9 cellular contexts compared by ENCODE assay signal in genomic region chr19:7637374-7638256, GRCh38. TPM values are rescaled to one million over a fixed set of nuclear protein-coding genes. Genes with fewer than 3 reads are reported as not detected.
A peak's percentile ranks its signal among the peaks of the same experiment; 100 is the strongest.
DNase-seq lines count a peak whose midpoint lies in the region; ATAC-seq and TF ChIP-seq lines count a peak whose summit lies in the region.
"Had no signal": no experiment of that assay in that cellular context is flagged by ENCODE, and none has a peak within 500 bp of the region (broad histone marks: within the 10 kb centered on the region; RNA-seq: fewer than 3 reads in every experiment).

No MANE protein-coding gene starts in this region.

- H3K9me3 ChIP-seq in RWPE2 (ENCODE audit: severe bottlenecking) = no peaks in the 10 kb centered on the region
- H3K9me3 ChIP-seq in neural cell (ENCODE audit: low read length) = no peaks in the 10 kb centered on the region

- TF ChIP-seq EP300 in neural cell (conservative IDR thresholded peaks at IDR 0.05; ENCODE audit: poor library complexity, severe bottlenecking) = no peak

- no peaks in the 10 kb centered on the region for H3K4me1 ChIP-seq in GM23338 (ENCODE audit: insufficient read depth)
- H3K4me1 ChIP-seq in RWPE2 (ENCODE audit: insufficient read depth, poor library complexity, severe bottlenecking) = peaks cover 3% of the 10 kb centered on the region

- POLR2A ChIA-PET in BJ (lab: Charles Lee) = no interaction called here

- no peak overlapping the region for H3K27ac Mint-ChIP-seq in GM23338

- no peaks in the 10 kb centered on the region for H3K9me2 ChIP-seq in GM23338 (ENCODE audit: insufficient read depth)
- no peaks in the 10 kb centered on the region for H3K9me2 ChIP-seq in neural cell (ENCODE audit: insufficient read depth, low read length)

- H3K4me2 ChIP-seq in GM23338 (peak overlapping the region; percentile 84), neural cell (ENCODE audit: low read length) (no peak overlapping the region)

- no peak overlapping the region for H3K9ac ChIP-seq in neural cell (ENCODE audit: low read length)

- H2AFZ ChIP-seq in GM23338 (peak overlapping the region; percentile 47; the same call in 1 of the 2 replicates), neural cell (ENCODE audit: low read depth, low read length) (no peak overlapping the region)

- no peaks in the 10 kb centered on the region; the same call in 2 of the 3 replicates for H3K4me1 Mint-ChIP-seq in GM23338

- H3K27ac ChIP-seq in GM23338 (ENCODE audit: low read depth) = no peak overlapping the region
- H3K27ac ChIP-seq in RWPE2 (ENCODE audit: poor library complexity, severe bottlenecking) = peak overlapping the region; percentile 22
- no peak overlapping the region for H3K27ac ChIP-seq in neural cell (ENCODE audit: low read length)

- peak; percentile 16 for ATAC-seq in GM23338
- ATAC-seq in RWPE2 (ENCODE audit: low read depth) = peak; percentile 32; the same call in 1 of the 3 replicates
- no peak for ATAC-seq in GM21447 (IDR thresholded peaks at IDR 0.05; ENCODE audit: unreplicated experiment)

- no peaks in the 10 kb centered on the region; the same call in 1 of the 2 replicates for H4K20me1 ChIP-seq in GM23338 (replicated peaks; ENCODE audit: insufficient read depth)
- no peaks in the 10 kb centered on the region for H4K20me1 ChIP-seq in neural cell (ENCODE audit: insufficient read depth)

- DNase-seq in BJ (ENCODE audit: low read depth) = no peak
- DNase-seq in GM23338 (ENCODE audit: low spot score) = no peak
- DNase-seq in RWPE2 (ENCODE audit: low spot score) = no peak
- no peak for DNase-seq in epithelial cell of proximal tubule (ENCODE audit: low read depth)
- DNase-seq in SK-N-DZ (ENCODE audit: low spot score) = no peak
- DNase-seq in retina = no peak

- no peaks in the 10 kb centered on the region for H3K36me3 Mint-ChIP-seq in GM23338 (ENCODE audit: low read depth)

- H3K27me3 Mint-ChIP-seq in GM23338 (ENCODE audit: insufficient read depth, low read depth, poor library complexity) = peaks cover 21% of the 10 kb centered on the region

- H3K27me3 ChIP-seq in BJ (ENCODE audit: control insufficient read depth, insufficient read depth, low read length) (no peaks in the 10 kb centered on the region), GM23338 (ENCODE audit: insufficient read depth) (peaks cover 24% of the 10 kb centered on the region), RWPE2 (ENCODE audit: insufficient read depth, poor library complexity, severe bottlenecking) (no peaks in the 10 kb centered on the region), neural cell (ENCODE audit: insufficient read depth, low read depth, low read length) (peaks cover 20% of the 10 kb centered on the region)

- H3K79me2 ChIP-seq in GM23338 (replicated peaks; ENCODE audit: insufficient read depth) (no peaks in the 10 kb centered on the region), neural cell (replicated peaks; ENCODE audit: insufficient read depth, low read length) (no peaks in the 10 kb centered on the region)

- peak overlapping the region; percentile 75 for H3K4me3 Mint-ChIP-seq in GM23338

- H3K4me3 ChIP-seq in BJ (ENCODE audit: low read depth, low read length) = peak overlapping the region; percentile 57
- peak overlapping the region; percentile 81 for H3K4me3 ChIP-seq in GM23338
- peak overlapping the region; percentile 79 for H3K4me3 ChIP-seq in RWPE2 (ENCODE audit: severe bottlenecking)
- peak overlapping the region; percentile 96 for H3K4me3 ChIP-seq in epithelial cell of proximal tubule (ENCODE audit: low read depth, low read length)
- peak overlapping the region; percentile 28 for H3K4me3 ChIP-seq in neural cell (ENCODE audit: low read length)

- no peak for TF ChIP-seq CTCF in BJ (IDR thresholded peaks at IDR 0.05; ENCODE audit: insufficient read depth, low read depth, low read length)
- TF ChIP-seq CTCF in GM23338 (conservative IDR thresholded peaks at IDR 0.05; ENCODE audit: low read depth in 2 of 2) = no peak
- TF ChIP-seq CTCF in RWPE2 (IDR thresholded peaks at IDR 0.05; ENCODE audit: poor library complexity, severe bottlenecking) = no peak
- TF ChIP-seq CTCF in epithelial cell of proximal tubule (conservative IDR thresholded peaks at IDR 0.05; ENCODE audit: low read depth, low read length) = no peak
- TF ChIP-seq CTCF in neural cell (IDR thresholded peaks at IDR 0.05; ENCODE audit: poor library complexity, severe bottlenecking) = no peak

- H3K36me3 ChIP-seq in BJ (ENCODE audit: control insufficient read depth, insufficient read depth, low read length) (peaks cover under 1% of the 10 kb centered on the region), GM23338 (ENCODE audit: insufficient read depth) (no peaks in the 10 kb centered on the region), RWPE2 (ENCODE audit: low read depth) (no peaks in the 10 kb centered on the region; the same call in 1 of the 2 replicates), neural cell (ENCODE audit: insufficient read depth, low read length) (no peaks in the 10 kb centered on the region)

- TF ChIP-seq RAD21 in neural cell (conservative IDR thresholded peaks at IDR 0.05) = no peak

- CTCF ChIA-PET in BJ (lab: Yijun Ruan, JAX) = interaction anchor here (1.2 to 2.8 kb wide), 3 partner anchors 13 to 162 kb away, joined by 3 to 15 read pairs (median 4); partner anchors contain the start of gene TRAPPC5

- no peaks in the 10 kb centered on the region; the same call in 2 of the 3 replicates for H3K9me3 Mint-ChIP-seq in GM23338

- peaks cover 9% of the 10 kb centered on the region for H3F3A ChIP-seq in GM23338 (replicated peaks; ENCODE audit: low read depth)
- H3F3A ChIP-seq in neural cell (ENCODE audit: insufficient read depth, low read length, poor library complexity, severe bottlenecking) = no peaks in the 10 kb centered on the region

TF ChIP-seq in GM23338, 12 proteins besides CTCF, POLR2A, EP300 and RAD21:
- no peak for TF ChIP-seq ZNF331 (CRISPR knock-in tag; IDR thresholded peaks at IDR 0.05; ENCODE audit: low read depth)
TF ChIP-seq in GM23338: peak in this region for 0.

TF ChIP-seq in neural cell, 6 proteins besides CTCF, POLR2A, EP300 and RAD21 (continues in another document):
- no peak for TF ChIP-seq POLR2AphosphoS5 (IDR thresholded peaks at IDR 0.05)
- TF ChIP-seq EZH2 (IDR thresholded peaks at IDR 0.05; ENCODE audit: borderline replicate concordance, insufficient read depth, low read length, poor library complexity, severe bottlenecking) = no peak
- TF ChIP-seq TAF1 (IDR thresholded peaks at IDR 0.05; ENCODE audit: low read depth) = no peak
- no peak for TF ChIP-seq MXI1 (conservative IDR thresholded peaks at IDR 0.05; ENCODE audit: poor library complexity, severe bottlenecking)
- no peak for TF ChIP-seq SMC3 (conservative IDR thresholded peaks at IDR 0.05; ENCODE audit: poor library complexity)

RNA-seq across cellular contexts. Expression of gene STXBP2, which starts 0.7 kb away (rescaled TPM):
- 28.6 and 39.4 TPM in 2 replicates for polyA plus RNA-seq in BJ (2011; rRNA removed)
- 39.9 and 55.0 TPM in 2 replicates for polyA minus RNA-seq in BJ (2011; rRNA and poly(A)+ RNA removed)
- total RNA-seq in GM23338 (2014; rRNA removed; shearing (Covaris generic)) = 37.6 and 55.8 TPM in 2 replicates
- polyA plus RNA-seq in GM23338 (2016; fragmentation: Nextera tagmentation; extraction: Ambion mirVana) = 42.6 and 45.0 TPM in 2 replicates
- total RNA-seq in epithelial cell of proximal tubule = 49.4 and 51.2 TPM in 2 replicates
- polyA plus RNA-seq in neural cell = 1.7 and 7.8 TPM in 2 replicates
- 3.8 and 5.4 TPM in 2 replicates for polyA minus RNA-seq in neural cell
- polyA plus RNA-seq in SK-N-DZ (2014; cell fraction: cytosol; rRNA removed) = 0.58 and 0.74 TPM in 2 replicates
- 4.6 and 6.9 TPM in 2 replicates for polyA plus RNA-seq in SK-N-DZ (2014; cell fraction: nucleus; rRNA removed)

RNA-seq across cellular contexts. Expression of gene PCP2, which starts 4.1 kb away (rescaled TPM):
- polyA plus RNA-seq in BJ (2011; rRNA removed) = not detected in 2 replicates
- not detected in 2 replicates for polyA minus RNA-seq in BJ (2011; rRNA and poly(A)+ RNA removed)
- not detected in 2 replicates for total RNA-seq in GM23338 (2014; rRNA removed; shearing (Covaris generic))
- 0.40 TPM in 1 of 2 replicates, not detected in the other for polyA plus RNA-seq in GM23338 (2016; fragmentation: Nextera tagmentation; extraction: Ambion mirVana)
- not detected in 2 replicates for total RNA-seq in epithelial cell of proximal tubule
- not detected in 2 replicates for polyA plus RNA-seq in neural cell
- not detected in 2 replicates for polyA minus RNA-seq in neural cell
- polyA plus RNA-seq in SK-N-DZ (2014; cell fraction: cytosol; rRNA removed) = not detected in 2 replicates
- polyA plus RNA-seq in SK-N-DZ (2014; cell fraction: nucleus; rRNA removed) = not detected in 2 replicates
- total RNA-seq: glomerular endothelial cell had no signal

RNA-seq across cellular contexts. Expression of gene PET100, which starts 8.0 kb away (rescaled TPM):
- polyA plus RNA-seq in BJ (2011; rRNA removed) = 8.9 and 28.5 TPM in 2 replicates
- 4.1 and 5.0 TPM in 2 replicates for polyA minus RNA-seq in BJ (2011; rRNA and poly(A)+ RNA removed)
- 8.6 and 9.9 TPM in 2 replicates for total RNA-seq in GM23338 (2014; rRNA removed; shearing (Covaris generic))
- polyA plus RNA-seq in GM23338 (2016; fragmentation: Nextera tagmentation; extraction: Ambion mirVana) = 636 and 765 TPM in 2 replicates
- 33.9 and 62.7 TPM in 2 replicates for total RNA-seq in epithelial cell of proximal tubule
- polyA plus RNA-seq in neural cell = 84.6 and 105 TPM in 2 replicates
- 15.2 and 18.7 TPM in 2 replicates for polyA minus RNA-seq in neural cell
- polyA plus RNA-seq in SK-N-DZ (2014; cell fraction: cytosol; rRNA removed) = 9.4 and 58.0 TPM in 2 replicates
- 9.5 and 56.6 TPM in 2 replicates for polyA plus RNA-seq in SK-N-DZ (2014; cell fraction: nucleus; rRNA removed)

RNA-seq across cellular contexts. Expression of gene XAB2, which starts 8.3 kb away (rescaled TPM):
- polyA plus RNA-seq in BJ (2011; rRNA removed) (20.7 and 39.8 TPM in 2 replicates), GM23338 (2016; fragmentation: Nextera tagmentation; extraction: Ambion mirVana) (18.4 and 20.0 TPM in 2 replicates), neural cell (19.6 and 20.8 TPM in 2 replicates)
- 41.7 and 60.5 TPM in 2 replicates for polyA minus RNA-seq in BJ (2011; rRNA and poly(A)+ RNA removed)
- 65.2 and 69.0 TPM in 2 replicates for total RNA-seq in GM23338 (2014; rRNA removed; shearing (Covaris generic))
- 44.1 and 47.9 TPM in 2 replicates for total RNA-seq in epithelial cell of proximal tubule
- 21.9 and 26.1 TPM in 2 replicates for polyA minus RNA-seq in neural cell
- polyA plus RNA-seq in SK-N-DZ (2014; cell fraction: cytosol; rRNA removed) = 35.3 and 39.2 TPM in 2 replicates
- polyA plus RNA-seq in SK-N-DZ (2014; cell fraction: nucleus; rRNA removed) = 84.4 and 87.7 TPM in 2 replicates

RNA-seq across cellular contexts. Expression of gene RETN, which starts 31.2 kb away (rescaled TPM):
- polyA plus RNA-seq in BJ (2011; rRNA removed) (not detected in 2 replicates), GM23338 (2016; fragmentation: Nextera tagmentation; extraction: Ambion mirVana) (not detected in 2 replicates), neural cell (not detected in 2 replicates)
- not detected in 2 replicates for polyA minus RNA-seq in BJ (2011; rRNA and poly(A)+ RNA removed)
- total RNA-seq in GM23338 (2014; rRNA removed; shearing (Covaris generic)) = not detected in 2 replicates
- total RNA-seq in epithelial cell of proximal tubule = not detected in 2 replicates
- polyA minus RNA-seq in neural cell = not detected in 2 replicates
- polyA plus RNA-seq in SK-N-DZ (2014; cell fraction: cytosol; rRNA removed) = not detected in 2 replicates
- polyA plus RNA-seq in SK-N-DZ (2014; cell fraction: nucleus; rRNA removed) = not detected in 2 replicates
- total RNA-seq: glomerular endothelial cell had no signal

Comparison
In these comparisons a context has a peak if more than half of its experiments do, and no peak if none do; other contexts are left out.
1. H3K4me3 ChIP-seq: peak in every context shown above with its lines; median percentile 96 in epithelial cell of proximal tubule; 81 in GM23338; 79 in RWPE2; 57 in BJ; 28 in neural cell.